10 cellular contexts compared by ENCODE assay signal in the genomic region with DNA sequence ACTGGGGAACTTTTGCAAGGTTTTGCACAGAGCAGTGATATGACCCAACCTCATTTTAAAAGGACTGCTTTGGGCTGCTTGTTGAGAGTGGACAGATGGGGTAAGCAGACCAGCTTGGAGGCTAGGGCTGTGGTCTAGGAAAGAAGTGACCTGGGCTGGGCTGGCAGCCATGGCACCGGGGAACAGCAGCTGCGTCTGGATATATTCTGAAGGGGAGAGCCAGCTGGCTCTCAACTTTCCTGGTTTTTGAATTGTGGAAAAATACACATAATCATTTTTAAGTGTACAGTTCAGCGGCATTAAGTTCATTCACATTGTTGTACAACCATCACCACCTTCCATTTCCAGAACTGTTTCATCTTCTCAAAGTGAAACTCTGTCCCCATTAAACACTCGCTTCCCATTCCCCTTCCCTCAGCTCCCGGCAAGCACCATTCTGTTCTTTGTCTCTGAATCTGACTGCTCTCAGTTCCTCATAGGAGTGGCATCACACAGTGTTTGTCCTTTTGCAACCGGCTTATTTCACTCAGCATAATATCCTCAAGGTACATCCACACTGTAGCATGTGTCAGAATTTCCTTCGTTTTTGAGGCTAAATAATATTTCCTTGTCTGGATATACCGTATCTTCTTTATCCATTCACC.
DNase-seq lines count a peak whose midpoint lies in the region; TF ChIP-seq lines count a peak whose summit lies in the region.
"Had no signal": no experiment of that assay in that cellular context is flagged by ENCODE, and none has a peak within 500 bp of the region (broad histone marks: within the 10 kb centered on the region; RNA-seq: fewer than 3 reads in every experiment).

No MANE protein-coding gene starts in this region.

- no CpG with 5 or more reads among the region's 8 CpGs for WGBS in trophoblast cell (ENCODE audit: extremely low coverage, insufficient coverage, insufficient read length)
- WGBS in smooth muscle cell (ENCODE audit: low lambda C conversion rate) = 96% methylated on average over 8 of the region's 8 CpGs

- no peak overlapping the region for H3K4ac ChIP-seq in trophoblast cell (ENCODE audit: low read depth, low read length)

- H3K14ac ChIP-seq in trophoblast cell (ENCODE audit: low read length) = no peak overlapping the region

- H3K9ac ChIP-seq in fibroblast of lung (ENCODE audit: insufficient read depth, low read length) (no peak overlapping the region), trophoblast cell (ENCODE audit: low read length) (no peak overlapping the region), smooth muscle cell (ENCODE audit: low read depth) (no peak overlapping the region)
- H3K9ac ChIP-seq: KMS-11 had no signal

- H3K27ac ChIP-seq in HEK293 (ENCODE audit: extremely low read depth, low read depth, low read length) = no peak overlapping the region
- no peak overlapping the region for H3K27ac ChIP-seq in fibroblast of lung (ENCODE audit: insufficient read depth, low read length)
- no peak overlapping the region for H3K27ac ChIP-seq in trophoblast cell (ENCODE audit: low read depth, low read length)
- H3K27ac ChIP-seq in smooth muscle cell (ENCODE audit: low read depth) = no peak overlapping the region
- H3K27ac ChIP-seq: KMS-11, PC-9, psoas muscle had no signal

- H2BK5ac ChIP-seq in trophoblast cell (ENCODE audit: low read depth, low read length, poor library complexity) = no peak overlapping the region

- no peaks in the 10 kb centered on the region for H3K27me3 ChIP-seq in fibroblast of lung (ENCODE audit: control insufficient read depth, insufficient read depth, low read length)
- H3K27me3 ChIP-seq in trophoblast cell (ENCODE audit: insufficient read depth, low read length) = no peaks in the 10 kb centered on the region
- no peaks in the 10 kb centered on the region for H3K27me3 ChIP-seq in smooth muscle cell (ENCODE audit: low read depth)

- H2AFZ ChIP-seq in fibroblast of lung (ENCODE audit: low read length) (no peak overlapping the region), trophoblast cell (ENCODE audit: insufficient read depth, low read length, poor library complexity) (no peak overlapping the region), smooth muscle cell (ENCODE audit: low read depth) (no peak overlapping the region)
- H2AFZ ChIP-seq: PC-9 had no signal

- H3K4me3 ChIP-seq in HEK293 (ENCODE audit: low read depth, low read length) = no peak overlapping the region
- no peak overlapping the region for H3K4me3 ChIP-seq in fibroblast of lung (replicated peaks in 1 of 4; ENCODE audit: control extremely low read depth in 1 of 4, insufficient read depth in 1 of 4, low read depth in 3 of 4, low read length in 4 of 4)
- no peak overlapping the region for H3K4me3 ChIP-seq in trophoblast cell (ENCODE audit: low read depth, low read length)
- no peak overlapping the region for H3K4me3 ChIP-seq in smooth muscle cell
- H3K4me3 ChIP-seq: PC-9, psoas muscle had no signal

- no peak overlapping the region for H4K91ac ChIP-seq in trophoblast cell (ENCODE audit: low read depth, low read length)

- H4K12ac ChIP-seq in trophoblast cell (ENCODE audit: low read depth, low read length) = no peak overlapping the region

- H4K20me1 ChIP-seq in fibroblast of lung (ENCODE audit: control insufficient read depth, extremely low read depth, insufficient read depth, low read length) (no peaks in the 10 kb centered on the region), smooth muscle cell (ENCODE audit: low read depth) (no peaks in the 10 kb centered on the region)

- no peak overlapping the region for H2BK120ac ChIP-seq in trophoblast cell (ENCODE audit: insufficient read depth, low read length, poor library complexity)

- peak overlapping the region; percentile 21 for H3K4me2 ChIP-seq in fibroblast of lung (ENCODE audit: extremely low read depth, insufficient read depth, low read length)
- no peak overlapping the region for H3K4me2 ChIP-seq in trophoblast cell (ENCODE audit: low read length)
- no peak overlapping the region for H3K4me2 ChIP-seq in smooth muscle cell
- H3K4me2 ChIP-seq: KMS-11, PC-9 had no signal

- peak overlapping the region; percentile 69 for H2AK5ac ChIP-seq in trophoblast cell (ENCODE audit: low read length)

- CTCF ChIA-PET in HEK293 (lab: Yijun Ruan, JAX) = interaction anchor here (0.5 to 4.2 kb wide), 23 partner anchors 11 to 788 kb away, joined by 3 to 56 read pairs (median 3); no protein-coding TSS in a partner anchor

- POLR2A ChIA-PET in HEK293 (lab: Yijun Ruan, JAX) = no interaction called here

- no peaks in the 10 kb centered on the region for H3K9me3 ChIP-seq in HEK293 (ENCODE audit: control insufficient read depth, insufficient read depth, low read depth, low read length)
- no peaks in the 10 kb centered on the region for H3K9me3 ChIP-seq in fibroblast of lung (ENCODE audit: control insufficient read depth, insufficient read depth, low read depth, low read length)
- H3K9me3 ChIP-seq in trophoblast cell (ENCODE audit: insufficient read depth, low read depth, low read length) = no peaks in the 10 kb centered on the region
- no peaks in the 10 kb centered on the region for H3K9me3 ChIP-seq in smooth muscle cell (replicated peaks; ENCODE audit: low read depth)
- H3K9me3 ChIP-seq: psoas muscle had no signal

- peak; percentile 39 for DNase-seq in NCI-H1694 (lab: John Stamatoyannopoulos, UW)
- DNase-seq in fibroblast of lung (ENCODE audit: low read depth in 2 of 2) = no peak
- no peak for DNase-seq in trophoblast cell
- DNase-seq in smooth muscle cell (lab: John Stamatoyannopoulos, UW; ENCODE audit: unreplicated experiment) = no peak
- no peak for DNase-seq in NCI-H774 (lab: John Stamatoyannopoulos, UW)
- DNase-seq in dedifferentiated amniotic fluid mesenchymal stem cell (ENCODE audit: extremely low spot score) = no peak

- TF ChIP-seq CTCF in HEK293 (tag by site-specific recombination; IDR thresholded peaks at IDR 0.05) = no peak
- TF ChIP-seq CTCF in fibroblast of lung (conservative IDR thresholded peaks at IDR 0.05 in 1 of 2, IDR thresholded peaks at IDR 0.05 in 1 of 2; ENCODE audit: low read depth in 1 of 2, low read length in 2 of 2) = no peak
- no peak for TF ChIP-seq CTCF in smooth muscle cell (IDR thresholded peaks at IDR 0.05; ENCODE audit: borderline replicate concordance, insufficient read depth, poor library complexity, severe bottlenecking)

- H3K36me3 ChIP-seq in HEK293 (ENCODE audit: control insufficient read depth in 2 of 2, insufficient read depth in 1 of 2, low read length in 2 of 2) = no peaks in the 10 kb centered on the region
- H3K36me3 ChIP-seq in fibroblast of lung (ENCODE audit: control insufficient read depth, insufficient read depth, low read length) = no peaks in the 10 kb centered on the region
- no peaks in the 10 kb centered on the region for H3K36me3 ChIP-seq in trophoblast cell (ENCODE audit: control insufficient read depth in 1 of 2, insufficient read depth in 2 of 2, low read length in 2 of 2)
- H3K36me3 ChIP-seq in smooth muscle cell (ENCODE audit: low read depth) = no peaks in the 10 kb centered on the region

- H3F3A ChIP-seq in smooth muscle cell (ENCODE audit: low read depth) = no peaks in the 10 kb centered on the region

- no peak overlapping the region for H4K8ac ChIP-seq in trophoblast cell (ENCODE audit: low read depth, low read length)

- no peak overlapping the region for H3K18ac ChIP-seq in trophoblast cell (ENCODE audit: low read length)

- H3K4me1 ChIP-seq in HEK293 (ENCODE audit: control insufficient read depth, insufficient read depth, low read length) (no peaks in the 10 kb centered on the region), fibroblast of lung (ENCODE audit: control insufficient read depth, extremely low read depth, insufficient read depth, low read length) (no peaks in the 10 kb centered on the region), trophoblast cell (ENCODE audit: control insufficient read depth in 1 of 2, insufficient read depth in 2 of 2, low read length in 2 of 2) (peaks cover 0 to 5% of the 10 kb centered on the region in 2 experiments), smooth muscle cell (ENCODE audit: low read depth) (no peaks in the 10 kb centered on the region)

- no peaks in the 10 kb centered on the region for H3K79me2 ChIP-seq in fibroblast of lung (ENCODE audit: control insufficient read depth, insufficient read depth, low read length)
- no peaks in the 10 kb centered on the region for H3K79me2 ChIP-seq in trophoblast cell (ENCODE audit: control insufficient read depth, insufficient read depth, low read length, poor library complexity)
- H3K79me2 ChIP-seq in smooth muscle cell (ENCODE audit: low read depth) = no peaks in the 10 kb centered on the region

- no peak overlapping the region for H3K23ac ChIP-seq in trophoblast cell (ENCODE audit: low read length)

- peaks cover 3% of the 10 kb centered on the region for H3K79me1 ChIP-seq in trophoblast cell (ENCODE audit: low read length)

- H2BK12ac ChIP-seq in trophoblast cell (ENCODE audit: low read length) = no peak overlapping the region

TF ChIP-seq in HEK293, 187 proteins besides CTCF, POLR2A, EP300 and RAD21:
- TF ChIP-seq SCRT2 (tag by site-specific recombination; IDR thresholded peaks at IDR 0.05) (peak; percentile 48), ZFP41 (tag by site-specific recombination; IDR thresholded peaks at IDR 0.05; ENCODE audit: borderline replicate concordance) (no peak)
